ENCODE assay signal across 33 cellular contexts in genomic region chr1:188058801-188059200, GRCh38.
"Had no signal": no experiment of that assay in that cellular context is flagged by ENCODE, and none has a peak within 500 bp of the region (broad histone marks: within the 10 kb centered on the region; RNA-seq: fewer than 3 reads in every experiment).

No MANE protein-coding gene starts in this region.

- H3K27me3 ChIP-seq: adrenal gland, body of pancreas, brain microvascular endothelial cell, breast epithelium had no signal

- H3K27ac ChIP-seq: adrenal gland, body of pancreas, brain microvascular endothelial cell, breast epithelium, coronary artery, VCaP had no signal

- H3K36me3 ChIP-seq: adrenal gland, brain microvascular endothelial cell, breast epithelium had no signal

- DNase-seq: activated B cell treated with CpG ODN at 0.5 μM for 24 hours; activated CD4-positive, alpha-beta memory T cell treated with anti-CD3 and anti-CD28 coated beads for 36 hours; activated CD4-positive, alpha-beta T cell treated with anti-CD3 and anti-CD28 coated beads for 4 hours; activated CD4-positive, alpha-beta T cell treated with anti-CD3 and anti-CD28 coated beads, Interleukin-2, amount 10 ng/mL, durations not matched to agents 24 days and 14 days; activated CD4-positive, alpha-beta T cell treated with anti-CD3 and anti-CD28 coated beads, Interleukin-2, amount 50 U/mL, for 1 hour; activated CD4-positive, alpha-beta T cell treated with anti-CD3 and anti-CD28 coated beads, Interleukin-2, amount 50 U/mL, for 4 hours; activated CD4-positive, CD25-positive, alpha-beta regulatory T cell treated with anti-CD3 and anti-CD28 coated beads, Interleukin-2, amount 50 U/mL, for 72 hours; activated CD8-positive, alpha-beta memory T cell treated with anti-CD3 and anti-CD28 coated beads, Interleukin-2, amount 50 U/mL, for 4 hours; activated CD8-positive, alpha-beta T cell treated with anti-CD3 and anti-CD28 coated beads for 36 hours; activated effector memory CD4-positive, alpha-beta T cell treated with anti-CD3 and anti-CD28 coated beads, Interleukin-2, amount 50 U/mL, for 16 hours; activated gamma-delta T cell treated with Interleukin-2 at 50 U/mL for 16 hours; activated naive CD4-positive, alpha-beta T cell; activated naive CD4-positive, alpha-beta T cell treated with anti-CD3 and anti-CD28 coated beads for 36 hours; activated naive CD4-positive, alpha-beta T cell treated with anti-CD3 and anti-CD28 coated beads, Interleukin-2, amount 50 U/mL, for 16 hours; activated naive CD8-positive, alpha-beta T cell treated with anti-CD3 and anti-CD28 coated beads for 36 hours; activated T-cell treated with anti-CD3 and anti-CD28 coated beads for 4 hours; activated T-cell treated with anti-CD3 and anti-CD28 coated beads, Interleukin-2, amount 50 U/mL, for 1 hour; activated T-cell treated with anti-CD3 and anti-CD28 coated beads, Interleukin-2, amount 50 U/mL, for 4 hours; activated T-cell treated with anti-CD3 and anti-CD28 coated beads, Interleukin-2, amount 50 U/mL, for 72 hours; adrenal gland; amniotic stem cell; aorta; body of pancreas; brain microvascular endothelial cell; central memory CD4-positive, alpha-beta T cell; T-helper 9 cell had no signal

- H3K4me3 ChIP-seq: adrenal gland, body of pancreas, breast epithelium, coronary artery had no signal

- FAIRE-seq: astrocyte, colon had no signal

- H3K9me3 ChIP-seq: adrenal gland, body of pancreas, breast epithelium had no signal

- ATAC-seq: activated CD8-positive, alpha-beta T cell treated with anti-CD3 and anti-CD28 coated beads for 36 hours; activated naive CD4-positive, alpha-beta T cell treated with anti-CD3 and anti-CD28 coated beads, Interleukin-2, amount 50 U/mL, for 72 hours; activated T-cell treated with anti-CD3 and anti-CD28 coated beads, Interleukin-2, amount 50 U/mL, for 4 hours; activated T-cell treated with anti-CD3 and anti-CD28 coated beads, Interleukin-2, amount 50 U/mL, for 72 hours; activated T-helper 17 cell treated with anti-CD3 and anti-CD28 coated beads, Interleukin-2, amount 50 U/mL, for 72 hours; body of pancreas had no signal

- H3K4me1 ChIP-seq: adrenal gland, body of pancreas, breast epithelium had no signal
